In the genomic region with DNA sequence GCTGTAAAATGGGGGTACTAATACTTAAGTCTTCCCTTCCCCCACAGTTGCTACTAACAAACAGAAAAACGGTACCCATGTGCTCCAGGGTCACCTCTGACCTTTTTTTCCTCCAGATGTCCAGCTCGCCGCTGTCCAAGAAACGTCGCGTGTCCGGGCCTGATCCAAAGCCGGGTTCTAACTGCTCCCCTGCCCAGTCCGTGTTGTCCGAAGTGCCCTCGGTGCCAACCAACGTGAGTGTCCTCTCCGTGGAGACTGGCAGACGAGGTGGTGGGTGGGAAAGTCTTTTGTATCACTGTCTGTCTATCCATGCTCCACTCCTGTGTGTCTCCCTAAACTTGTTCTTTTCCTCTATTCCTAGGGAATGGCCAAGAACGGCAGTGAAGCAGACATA, we compare ENCODE assay signal across 20 cellular contexts. TPM values are rescaled to one million over a fixed set of nuclear protein-coding genes. Genes with fewer than 3 reads are reported as not detected.
DNase-seq lines count a peak whose midpoint lies in the region; ATAC-seq and TF ChIP-seq lines count a peak whose summit lies in the region.
"Had no signal": no experiment of that assay in that cellular context is flagged by ENCODE, and none has a peak within 500 bp of the region (broad histone marks: within the 10 kb centered on the region; RNA-seq: fewer than 3 reads in every experiment).

No MANE protein-coding gene starts in this region.

- H3K27me3 Mint-ChIP-seq in GM23338 (ENCODE audit: insufficient read depth, low read depth, poor library complexity), result peaks cover 23% of the 10 kb centered on the region
- H3K27me3 Mint-ChIP-seq in endodermal cell (ENCODE audit: insufficient read depth), result no peaks in the 10 kb centered on the region
- no peaks in the 10 kb centered on the region for H3K27me3 Mint-ChIP-seq in osteocyte (ENCODE audit: unreplicated experiment)
- H3K27me3 Mint-ChIP-seq: B cell had no signal

- peaks cover 22% of the 10 kb centered on the region for H3K4me1 ChIP-seq in GM23338 (ENCODE audit: insufficient read depth)
- peaks cover 28% of the 10 kb centered on the region for H3K4me1 ChIP-seq in Loucy (ENCODE audit: insufficient read depth, low read length, poor library complexity, severe bottlenecking)
- H3K4me1 ChIP-seq in endodermal cell (ENCODE audit: control insufficient read depth, insufficient read depth, low read length), result peaks cover 8% of the 10 kb centered on the region
- H3K4me1 ChIP-seq in HAP-1, result peaks cover 23% of the 10 kb centered on the region

- H3F3A ChIP-seq in GM23338 (replicated peaks; ENCODE audit: low read depth), result no peaks in the 10 kb centered on the region
- H3F3A ChIP-seq in Loucy (ENCODE audit: low read depth), result no peaks in the 10 kb centered on the region

- H3K9me3 Mint-ChIP-seq in GM23338 (no peaks in the 10 kb centered on the region), endodermal cell (no peaks in the 10 kb centered on the region), osteocyte (ENCODE audit: unreplicated experiment) (no peaks in the 10 kb centered on the region)

- in situ Hi-C loops in HAP-1 (cut with MboI; ENCODE audit: low sequenced_read_pairs), result loop anchor here (10.0 to 25.0 kb wide), 2 partner anchors 186 to 839 kb away; no protein-coding TSS in a partner anchor

- H3K4me2 ChIP-seq in GM23338, result no peak overlapping the region
- H3K4me2 ChIP-seq in Loucy (ENCODE audit: low read depth, low read length, poor library complexity, severe bottlenecking), result peak overlapping the region; percentile 92

- H2AFZ ChIP-seq in GM23338, result no peak overlapping the region
- H2AFZ ChIP-seq in Loucy (ENCODE audit: low read length), result no peak overlapping the region

- H3K9me3 ChIP-seq in Loucy (ENCODE audit: insufficient read depth, low read depth, low read length) (no peaks in the 10 kb centered on the region), endodermal cell (ENCODE audit: control insufficient read depth, low read length) (no peaks in the 10 kb centered on the region), HAP-1 (no peaks in the 10 kb centered on the region)
- H3K9me3 ChIP-seq: upper lobe of left lung had no signal

- H3K9me2 ChIP-seq in GM23338 (ENCODE audit: insufficient read depth), result no peaks in the 10 kb centered on the region
- H3K9me2 ChIP-seq in Loucy (replicated peaks; ENCODE audit: low read depth, low read length), result no peaks in the 10 kb centered on the region

- H3K27me3 ChIP-seq in GM23338 (ENCODE audit: insufficient read depth) (no peaks in the 10 kb centered on the region), Loucy (ENCODE audit: insufficient read depth, low read length, poor library complexity, severe bottlenecking) (peaks cover 5% of the 10 kb centered on the region), endodermal cell (ENCODE audit: control insufficient read depth, insufficient read depth, low read length, poor library complexity, severe bottlenecking) (no peaks in the 10 kb centered on the region), HAP-1 (ENCODE audit: low read depth) (no peaks in the 10 kb centered on the region)
- H3K27me3 ChIP-seq: upper lobe of left lung had no signal

- no peak for ATAC-seq in GM23338
- no peak for ATAC-seq in HG02938 (IDR thresholded peaks at IDR 0.05; ENCODE audit: unreplicated experiment)
- ATAC-seq: esophagus mucosa, left lobe of liver, sciatic nerve had no signal

- H3K4me1 Mint-ChIP-seq in GM23338, result peaks cover 41% of the 10 kb centered on the region
- H3K4me1 Mint-ChIP-seq in endodermal cell, result peaks cover 54% of the 10 kb centered on the region
- peaks cover 50% of the 10 kb centered on the region for H3K4me1 Mint-ChIP-seq in osteocyte (ENCODE audit: unreplicated experiment)

- H3K27ac ChIP-seq in GM23338 (ENCODE audit: low read depth) (peak overlapping the region; percentile 59; the same call in 1 of the 2 replicates), endodermal cell (ENCODE audit: low read depth, low read length) (no peak overlapping the region)

- TF ChIP-seq CTCF in GM23338 (conservative IDR thresholded peaks at IDR 0.05; ENCODE audit: low read depth in 2 of 2), result no peak
- no peak for TF ChIP-seq CTCF in Loucy (conservative IDR thresholded peaks at IDR 0.05; ENCODE audit: low read length)
- no peak for TF ChIP-seq CTCF in endodermal cell (conservative IDR thresholded peaks at IDR 0.05)
- TF ChIP-seq CTCF in osteocyte (IDR thresholded peaks at IDR 0.05), result no peak

- H3K9ac ChIP-seq in Loucy (ENCODE audit: low read depth, low read length, poor library complexity, severe bottlenecking) (no peak overlapping the region), endodermal cell (ENCODE audit: extremely low read depth, low read length, poor library complexity, severe bottlenecking) (peak overlapping the region; percentile 41)

- DNase-seq in GM23338 (ENCODE audit: low spot score), result no peak
- no peak for DNase-seq in endodermal cell
- DNase-seq in osteocyte (ENCODE audit: extremely low spot score, unreplicated experiment), result no peak
- DNase-seq in HAP-1 (ENCODE audit: low spot score in 2 of 2), result no peak
- no peak for DNase-seq in activated CD4-positive, alpha-beta T cell treated with anti-CD3 and anti-CD28 coated beads, Interleukin-2, amount 50 U/mL, for 4 hours
- DNase-seq: activated T-cell treated with anti-CD3 and anti-CD28 coated beads, Interleukin-2, amount 50 U/mL, for 1 hour; Calu3; head of caudate nucleus; NCI-H1417 treated with DMSO at 0.1 percent for 48 hours; NCI-H2171 treated with DMSO at 0.1 percent for 48 hours; OCI-M1; SHP77 treated with DMSO at 0.1 percent for 48 hours; stimulated activated naive CD4-positive, alpha-beta T cell treated with Interleukin-2 at 50 U/mL for 16 hours; upper lobe of left lung had no signal

- H3K36me3 Mint-ChIP-seq in GM23338 (ENCODE audit: low read depth) (peaks cover 91% of the 10 kb centered on the region), endodermal cell (ENCODE audit: low read depth) (peaks cover 88% of the 10 kb centered on the region), osteocyte (ENCODE audit: unreplicated experiment) (peaks cover 51% of the 10 kb centered on the region)

- H3K4me3 Mint-ChIP-seq in GM23338 (peak overlapping the region; percentile 30; the same call in 1 of the 3 replicates), endodermal cell (peak overlapping the region; percentile 97), osteocyte (ENCODE audit: unreplicated experiment) (peak overlapping the region; percentile 14)
- H3K4me3 Mint-ChIP-seq: B cell had no signal

- peaks cover 44% of the 10 kb centered on the region for H3K79me2 ChIP-seq in GM23338 (replicated peaks; ENCODE audit: insufficient read depth)
- peaks cover 57% of the 10 kb centered on the region for H3K79me2 ChIP-seq in Loucy (ENCODE audit: insufficient read depth, low read length)

- H3K36me3 ChIP-seq in GM23338 (ENCODE audit: insufficient read depth) (peaks cover 19% of the 10 kb centered on the region), Loucy (ENCODE audit: insufficient read depth, low read length) (peaks cover 49% of the 10 kb centered on the region; the same call in 1 of the 2 replicates), endodermal cell (ENCODE audit: control insufficient read depth, insufficient read depth, low read length) (peaks cover 68% of the 10 kb centered on the region), HAP-1 (replicated peaks) (peaks cover 98% of the 10 kb centered on the region)

- 90% methylated on average over 14 of the region's 15 CpGs; no CpG with 5 or more reads in 1 of the 2 experiments for WGBS in endodermal cell (ENCODE audit: insufficient coverage in 1 of 2, insufficient read length in 1 of 2), 2 experiments

- H4K20me1 ChIP-seq in GM23338 (replicated peaks; ENCODE audit: insufficient read depth), result peaks cover 8% of the 10 kb centered on the region
- H4K20me1 ChIP-seq in Loucy (ENCODE audit: insufficient read depth, low read length, poor library complexity, severe bottlenecking), result peaks cover 40% of the 10 kb centered on the region

- no peak overlapping the region for H3K4me3 ChIP-seq in GM23338
- H3K4me3 ChIP-seq in Loucy (ENCODE audit: low read length, poor library complexity, severe bottlenecking), result no peak overlapping the region
- no peak overlapping the region for H3K4me3 ChIP-seq in endodermal cell (ENCODE audit: low read length)
- no peak overlapping the region for H3K4me3 ChIP-seq in HAP-1
- H3K4me3 ChIP-seq: upper lobe of left lung had no signal

- H3K27ac Mint-ChIP-seq in GM23338 (peak overlapping the region; percentile 74; the same call in 1 of the 2 replicates), endodermal cell (peak overlapping the region; percentile 98), osteocyte (ENCODE audit: unreplicated experiment) (peak overlapping the region; percentile 14)
- H3K27ac Mint-ChIP-seq: B cell had no signal

TF ChIP-seq in GM23338, 12 proteins besides CTCF, POLR2A, EP300 and RAD21 (continues in another document):
- TF ChIP-seq ZNF114 (CRISPR knock-in tag; IDR thresholded peaks at IDR 0.05), result no peak

RNA-seq across cellular contexts. Expression of a gene that starts 5.1 kb away (rescaled TPM):
- total RNA-seq in GM23338 (2014; rRNA removed; shearing (Covaris generic)), result 344 and 377 TPM in 2 replicates
- polyA plus RNA-seq in GM23338 (2016; fragmentation: Nextera tagmentation; extraction: Ambion mirVana), result 97.7 and 104 TPM in 2 replicates
- 100 to 1,000 TPM; 233 to 448 TPM for total RNA-seq in endodermal cell
- polyA plus RNA-seq in endodermal cell (2013, experiment 1 of 2), result 280 TPM
- 253 TPM for polyA plus RNA-seq in endodermal cell (2013, experiment 2 of 2)
- total RNA-seq in osteocyte, result 347 and 350 TPM in 2 replicates

RNA-seq across cellular contexts. Expression of a gene that starts 19.8 kb away (rescaled TPM):
- total RNA-seq in GM23338 (2014; rRNA removed; shearing (Covaris generic)), result 111 and 158 TPM in 2 replicates
- polyA plus RNA-seq in GM23338 (2016; fragmentation: Nextera tagmentation; extraction: Ambion mirVana), result 55.9 and 58.9 TPM in 2 replicates
- total RNA-seq in endodermal cell (100 to 1,000 TPM; 167 to 245 TPM), osteocyte (174 and 177 TPM in 2 replicates)
- 166 TPM for polyA plus RNA-seq in endodermal cell (2013, experiment 1 of 2)
- polyA plus RNA-seq in endodermal cell (2013, experiment 2 of 2), result 145 TPM

RNA-seq across cellular contexts. Expression of a gene that starts 34.1 kb away (rescaled TPM):
- total RNA-seq in GM23338 (2014; rRNA removed; shearing (Covaris generic)), result 61.9 and 65.1 TPM in 2 replicates
- 57.0 and 64.2 TPM in 2 replicates for polyA plus RNA-seq in GM23338 (2016; fragmentation: Nextera tagmentation; extraction: Ambion mirVana)
- total RNA-seq in endodermal cell, result 100 to 1,000 TPM; 113 to 214 TPM
- polyA plus RNA-seq in endodermal cell (2013, experiment 1 of 2), result 126 TPM
- 106 TPM for polyA plus RNA-seq in endodermal cell (2013, experiment 2 of 2)
- total RNA-seq in osteocyte, result 194 and 203 TPM in 2 replicates

RNA-seq across cellular contexts. Expression of a gene that starts 53.7 kb away (rescaled TPM):
- 80.0 and 101 TPM in 2 replicates for total RNA-seq in GM23338 (2014; rRNA removed; shearing (Covaris generic))
- polyA plus RNA-seq in GM23338 (2016; fragmentation: Nextera tagmentation; extraction: Ambion mirVana), result 38.9 and 39.5 TPM in 2 replicates
- 10 to 100 TPM; 48.3 to 50.6 TPM for total RNA-seq in endodermal cell
- polyA plus RNA-seq in endodermal cell (2013, experiment 1 of 2), result 64.6 TPM
- polyA plus RNA-seq in endodermal cell (2013, experiment 2 of 2), result 58.3 TPM
- 36.9 and 37.6 TPM in 2 replicates for total RNA-seq in osteocyte

RNA-seq across cellular contexts. Expression of a gene that starts 54.2 kb away (rescaled TPM):
- total RNA-seq in GM23338 (2014; rRNA removed; shearing (Covaris generic)), result 52.2 and 103 TPM in 2 replicates
- polyA plus RNA-seq in GM23338 (2016; fragmentation: Nextera tagmentation; extraction: Ambion mirVana), result 238 and 247 TPM in 2 replicates
- total RNA-seq in endodermal cell (100 to 1,000 TPM in 1 of 2 donors, 10 to 100 TPM in 1; 86.1 to 108 TPM), osteocyte (79.8 and 83.6 TPM in 2 replicates)
- 112 TPM for polyA plus RNA-seq in endodermal cell (2013, experiment 1 of 2)
- polyA plus RNA-seq in endodermal cell (2013, experiment 2 of 2), result 102 TPM

Comparison
In these comparisons a context has a peak if more than half of its experiments do, and no peak if none do; other contexts are left out.
1. H3K27ac Mint-ChIP-seq: peak in every context shown above with its lines; median percentile 98 in endodermal cell; 74 in GM23338; 14 in osteocyte.
2. H3K4me3 Mint-ChIP-seq: peak in every context shown above with its lines; median percentile 97 in endodermal cell; 30 in GM23338; 14 in osteocyte.